In genomic region chr13:29929062-29929847, GRCh38 we compare ENCODE assay signal across 19 cellular contexts.
"Had no signal": no experiment of that assay in that cellular context is flagged by ENCODE, and none has a peak within 500 bp of the region (broad histone marks: within the 10 kb centered on the region; RNA-seq: fewer than 3 reads in every experiment).

No MANE protein-coding gene starts in this region.

- ATAC-seq: esophagus mucosa, gastroesophageal sphincter, left colon, left ventricle myocardium superior, psoas muscle had no signal

- H3K36me3 Mint-ChIP-seq: type B pancreatic cell had no signal

- FAIRE-seq: kidney, urothelium cell line had no signal

- H3K4me3 Mint-ChIP-seq: nephron, type B pancreatic cell had no signal

- H3K9me3 ChIP-seq: psoas muscle, sigmoid colon had no signal

- H3K27me3 Mint-ChIP-seq: type B pancreatic cell had no signal

- H3K27ac Mint-ChIP-seq: nephron, type B pancreatic cell had no signal

- H3K9me3 Mint-ChIP-seq: type B pancreatic cell had no signal

- H3K27me3 ChIP-seq: dorsolateral prefrontal cortex, gastroesophageal sphincter, sigmoid colon had no signal

- H3K36me3 ChIP-seq: gastroesophageal sphincter, sigmoid colon had no signal

- H3K4me3 ChIP-seq: dorsolateral prefrontal cortex, gastroesophageal sphincter, lung, psoas muscle, sigmoid colon, skin epidermis had no signal

- H3K27ac ChIP-seq: dorsolateral prefrontal cortex, gastroesophageal sphincter, psoas muscle, sigmoid colon, skin epidermis had no signal

- DNase-seq: cortex of kidney; dorsolateral prefrontal cortex; effector CD8-positive, alpha-beta T cell; glutamatergic neuron; kidney; left colon; left ventricle myocardium superior; mesenchymal stem cell; midbrain; psoas muscle; sigmoid colon; stimulated activated naive CD4-positive, alpha-beta T cell treated with Interleukin-2 at 50 U/mL for 16 hours had no signal
